ENCODE assay signal across 1 cellular context in genomic region chrX:40155617-40156471, GRCh38.
TF ChIP-seq lines count a peak whose summit lies in the region.

No MANE protein-coding gene starts in this region.

TF ChIP-seq in HepG2, 621 proteins besides CTCF, POLR2A, EP300 and RAD21 (continues in another document):
- 0 out of 2 replicates have a peak, but pooled peaks have one; percentile 24 for TF ChIP-seq ARNT2 (CRISPR knock-in tag; IDR thresholded peaks at IDR 0.05; ENCODE audit: low read depth)
- TF ChIP-seq ZBTB43 (CRISPR knock-in tag; conservative IDR thresholded peaks at IDR 0.05), result no peak
- 0 out of 2 replicates have a peak, but pooled peaks have one; percentile 28 for TF ChIP-seq ZNF776 (CRISPR knock-in tag; IDR thresholded peaks at IDR 0.05)
- no peak for TF ChIP-seq ZSCAN12 (CRISPR knock-in tag; IDR thresholded peaks at IDR 0.05)
- TF ChIP-seq ZBTB14 (CRISPR knock-in tag; IDR thresholded peaks at IDR 0.05), result 0 out of 2 replicates have a peak, but pooled peaks have one; percentile 8
- no peak for TF ChIP-seq ZHX1 (CRISPR knock-in tag; IDR thresholded peaks at IDR 0.05; ENCODE audit: low read depth)
- TF ChIP-seq HOXA5 (CRISPR knock-in tag; IDR thresholded peaks at IDR 0.05), result 0 out of 2 replicates have a peak, but pooled peaks have one; percentile 17
- 0 out of 4 replicates have a peak, but pooled peaks of 1 of the 2 experiments have one; percentile 15 for TF ChIP-seq ATF4 (CRISPR knock-in tag; IDR thresholded peaks at IDR 0.05)
- TF ChIP-seq MYC (CRISPR knock-in tag; IDR thresholded peaks at IDR 0.05; ENCODE audit: borderline replicate concordance), result peak; percentile 36; the same call in 1 of the 2 replicates
- peak; percentile 72 for TF ChIP-seq MAX (IDR thresholded peaks at IDR 0.05)
- TF ChIP-seq HDAC2 (CRISPR knock-in tag; IDR thresholded peaks at IDR 0.05), result 0 out of 2 replicates have a peak, but pooled peaks have one; percentile 2
- TF ChIP-seq ZBTB7B (CRISPR knock-in tag; IDR thresholded peaks at IDR 0.05), result no peak
- no peak for TF ChIP-seq KAT8 (CRISPR knock-in tag; IDR thresholded peaks at IDR 0.05)
- peak; percentile 73 for TF ChIP-seq ZNF687 (CRISPR knock-in tag; IDR thresholded peaks at IDR 0.05)
- no peak for TF ChIP-seq ZNF18 (CRISPR knock-in tag; IDR thresholded peaks at IDR 0.05; ENCODE audit: insufficient replicate concordance)
- TF ChIP-seq ZNF484 (CRISPR knock-in tag; IDR thresholded peaks at IDR 0.05; ENCODE audit: borderline replicate concordance, low read depth), result no peak
- TF ChIP-seq NFAT5 (CRISPR knock-in tag; IDR thresholded peaks at IDR 0.05), result no peak
- TF ChIP-seq SIX1 (CRISPR knock-in tag; IDR thresholded peaks at IDR 0.05; ENCODE audit: borderline replicate concordance), result no peak
- TF ChIP-seq THYN1 (CRISPR knock-in tag; IDR thresholded peaks at IDR 0.05; ENCODE audit: borderline replicate concordance, low read depth), result no peak
- TF ChIP-seq RBFOX2 (IDR thresholded peaks at IDR 0.05; ENCODE audit: low read depth, low read length), result peak; percentile 82
- peak; percentile 59 for TF ChIP-seq HNRNPK (IDR thresholded peaks at IDR 0.05; ENCODE audit: low read depth, low read length, poor library complexity, severe bottlenecking)
- TF ChIP-seq SNAI1 (CRISPR knock-in tag; IDR thresholded peaks at IDR 0.05; ENCODE audit: borderline replicate concordance), result 0 out of 2 replicates have a peak, but pooled peaks have one; percentile 35
- no peak for TF ChIP-seq KLF15 (CRISPR knock-in tag; IDR thresholded peaks at IDR 0.05; ENCODE audit: borderline replicate concordance)
- 0 out of 2 replicates have a peak, but pooled peaks have one; percentile 17 for TF ChIP-seq YEATS4 (CRISPR knock-in tag; IDR thresholded peaks at IDR 0.05; ENCODE audit: borderline replicate concordance)
- TF ChIP-seq ZFY (CRISPR knock-in tag; IDR thresholded peaks at IDR 0.05), result peak; percentile 24; the same call in 1 of the 2 replicates
- TF ChIP-seq ZNF367 (CRISPR knock-in tag; IDR thresholded peaks at IDR 0.05; ENCODE audit: borderline replicate concordance), result no peak
- no peak for TF ChIP-seq IKZF5 (CRISPR knock-in tag; IDR thresholded peaks at IDR 0.05)
- peak; percentile 15; the same call in 1 of the 2 replicates for TF ChIP-seq PHF8 (CRISPR knock-in tag; IDR thresholded peaks at IDR 0.05)
- TF ChIP-seq SP5 (CRISPR knock-in tag; IDR thresholded peaks at IDR 0.05; ENCODE audit: borderline replicate concordance, low read depth), result no peak
- no peak for TF ChIP-seq DDIT3 (CRISPR knock-in tag; IDR thresholded peaks at IDR 0.05)
- TF ChIP-seq ELF4 (CRISPR knock-in tag; IDR thresholded peaks at IDR 0.05; ENCODE audit: borderline replicate concordance), result no peak
- peak; percentile 87 for TF ChIP-seq AGO2 (optimal IDR thresholded peaks at IDR 0.05; ENCODE audit: low read depth, low read length)
- no peak for TF ChIP-seq ZNF414 (CRISPR knock-in tag; IDR thresholded peaks at IDR 0.05)
- TF ChIP-seq ATF1 (CRISPR knock-in tag; IDR thresholded peaks at IDR 0.05), result no peak
- TF ChIP-seq SRSF9 (IDR thresholded peaks at IDR 0.05; ENCODE audit: borderline replicate concordance, insufficient read depth, low read depth, low read length, poor library complexity, severe bottlenecking), result no peak
- TF ChIP-seq TGIF2 (CRISPR knock-in tag; IDR thresholded peaks at IDR 0.05), result no peak
